In the genomic region with DNA sequence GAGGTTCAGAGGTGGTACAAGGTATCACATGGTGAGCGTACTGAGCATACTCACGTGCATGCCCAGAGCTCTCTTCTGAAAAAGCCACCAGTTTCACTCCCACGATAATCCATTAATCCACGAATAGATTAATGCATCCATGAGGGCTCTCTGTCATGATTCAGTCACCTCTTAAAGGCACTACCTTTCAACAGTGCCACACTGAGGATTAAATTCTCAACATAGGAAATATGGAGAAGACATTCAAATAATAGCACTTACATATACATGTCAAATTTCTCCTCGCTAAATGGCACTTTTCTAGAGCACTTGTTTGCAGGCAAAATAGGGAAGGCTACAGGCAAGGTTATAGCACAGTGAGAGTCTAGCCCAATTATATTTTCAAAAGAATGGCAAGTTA, we compare ENCODE assay signal across 26 cellular contexts.
"Had no signal": no experiment of that assay in that cellular context is flagged by ENCODE, and none has a peak within 500 bp of the region (broad histone marks: within the 10 kb centered on the region; RNA-seq: fewer than 3 reads in every experiment).

No MANE protein-coding gene starts in this region.

- H2AFZ ChIP-seq: parathyroid adenoma had no signal

- H3K27ac Mint-ChIP-seq: dendritic cell treated with granulocyte-macrophage colony-stimulating factor and Interleukin-4, amounts not matched to agents 40 ng/mL and 50 ng/mL, for 4 days; endodermal cell; memory B cell; natural killer cell; stimulated activated naive CD8-positive, alpha-beta T cell treated with anti-CD3 and anti-CD28 coated beads, Interleukin-15, amount 100 ng/mL, for 72 hours had no signal

- H3K4me2 ChIP-seq: smooth muscle cell had no signal

- H3K4me1 Mint-ChIP-seq: memory B cell; natural killer cell; neural crest cell; stimulated activated naive CD8-positive, alpha-beta T cell treated with anti-CD3 and anti-CD28 coated beads, Interleukin-15, amount 100 ng/mL, for 72 hours had no signal

- FAIRE-seq: kidney had no signal

- H3K27me3 ChIP-seq: gastrocnemius medialis, neutrophil, right atrium auricular region, suprapubic skin, vagina had no signal

- H3K27me3 Mint-ChIP-seq: dendritic cell treated with granulocyte-macrophage colony-stimulating factor and Interleukin-4, amounts not matched to agents 40 ng/mL and 50 ng/mL, for 4 days; memory B cell; stimulated activated naive CD8-positive, alpha-beta T cell treated with anti-CD3 and anti-CD28 coated beads, Interleukin-15, amount 100 ng/mL, for 72 hours had no signal

- H3K9me3 Mint-ChIP-seq: dendritic cell treated with granulocyte-macrophage colony-stimulating factor and Interleukin-4, amounts not matched to agents 40 ng/mL and 50 ng/mL, for 4 days; endodermal cell; memory B cell; neural crest cell had no signal

- H3K9me3 ChIP-seq: gastrocnemius medialis, neutrophil, prostate gland, right atrium auricular region, suprapubic skin, vagina had no signal

- H3K79me2 ChIP-seq: parathyroid adenoma had no signal

- H3K4me3 Mint-ChIP-seq: dendritic cell treated with granulocyte-macrophage colony-stimulating factor and Interleukin-4, amounts not matched to agents 40 ng/mL and 50 ng/mL, for 4 days; endodermal cell; memory B cell; natural killer cell; neural crest cell; stimulated activated naive CD8-positive, alpha-beta T cell treated with anti-CD3 and anti-CD28 coated beads, Interleukin-15, amount 100 ng/mL, for 72 hours had no signal

- DNase-seq: effector CD8-positive, alpha-beta T cell; endodermal cell; foreskin fibroblast; gastrocnemius medialis; head of caudate nucleus; kidney; natural killer cell; stimulated activated CD4-positive, alpha-beta T cell treated with anti-CD3 and anti-CD28 coated beads, Interleukin-12 subunit alpha, Interleukin-12 subunit beta, amount 100 ng/mL, for 4 hours; stimulated activated CD4-positive, alpha-beta T cell treated with anti-CD3 and anti-CD28 coated beads, Interleukin-1b, Interleukin-23, amount 100 ng/mL, for 48 hours; stimulated activated CD4-positive, alpha-beta T cell treated with anti-CD3 and anti-CD28 coated beads, Interleukin-4, amount 100 ng/mL, for 1 hour; stimulated activated CD8-positive, alpha-beta memory T cell treated with anti-CD3 and anti-CD28 coated beads, Interleukin-4, amount 100 ng/mL, for 48 hours; stimulated activated naive CD4-positive, alpha-beta T cell; stimulated activated naive CD8-positive, alpha-beta T cell treated with anti-CD3 and anti-CD28 coated beads, Interleukin-15, amount 100 ng/mL, for 72 hours; trophoblast cell had no signal

- H3K36me3 ChIP-seq: gastrocnemius medialis, neutrophil, prostate gland, right atrium auricular region, suprapubic skin, vagina had no signal

- H3K36me3 Mint-ChIP-seq: memory B cell, natural killer cell had no signal

- H3K4me1 ChIP-seq: gastrocnemius medialis, parathyroid adenoma, prostate gland, right atrium auricular region, suprapubic skin, vagina had no signal

- H3K9ac ChIP-seq: parathyroid adenoma had no signal

- H3K27ac ChIP-seq: epithelial cell of prostate, gastrocnemius medialis, neutrophil, parathyroid adenoma, right atrium auricular region, suprapubic skin, vagina had no signal

- H3K4me3 ChIP-seq: gastrocnemius medialis, lung, prostate gland, right atrium auricular region, smooth muscle cell, suprapubic skin, vagina had no signal
